ENCODE assay signal across 8 cellular contexts in genomic region chr1:50704126-50704525, GRCh38.
DNase-seq lines count a peak whose midpoint lies in the region; ATAC-seq, FAIRE-seq and TF ChIP-seq lines count a peak whose summit lies in the region.

No MANE protein-coding gene starts in this region.

- no peaks in the 10 kb centered on the region for H3K79me1 ChIP-seq in neuronal stem cell (ENCODE audit: low read depth, low read length)

- H3K36me3 ChIP-seq in heart left ventricle (no peaks in the 10 kb centered on the region), neuronal stem cell (replicated peaks in 1 of 2; ENCODE audit: control insufficient read depth in 2 of 2, insufficient read depth in 2 of 2, low read length in 2 of 2) (no peaks in the 10 kb centered on the region)

- H3K27me3 ChIP-seq in heart left ventricle (no peaks in the 10 kb centered on the region), neuronal stem cell (ENCODE audit: control insufficient read depth in 3 of 3, insufficient read depth in 3 of 3, low read depth in 1 of 3, low read length in 3 of 3) (no peaks in the 10 kb centered on the region)

- H3K4me2 ChIP-seq in neuronal stem cell (ENCODE audit: insufficient read depth, low read length, poor library complexity, severe bottlenecking), result no peak overlapping the region

- no peak overlapping the region for H4K8ac ChIP-seq in neuronal stem cell (ENCODE audit: low read depth, low read length)

- peak; percentile 49 to 78 (median 69) for TF ChIP-seq CTCF in heart left ventricle (IDR thresholded peaks at IDR 0.05)
- peak; percentile 82 for TF ChIP-seq CTCF in epithelial cell of proximal tubule (conservative IDR thresholded peaks at IDR 0.05; ENCODE audit: low read depth, low read length)

- H3K18ac ChIP-seq in neuronal stem cell (ENCODE audit: low read length), result no peak overlapping the region

- no peak overlapping the region for H2BK5ac ChIP-seq in neuronal stem cell (ENCODE audit: low read length)

- H3K9ac ChIP-seq in neuronal stem cell (ENCODE audit: low read depth, low read length, poor library complexity), result no peak overlapping the region

- no peak overlapping the region for H4K91ac ChIP-seq in neuronal stem cell (ENCODE audit: low read depth, low read length, poor library complexity)

- FAIRE-seq in RCC 7860 (lab: Jason Lieb, UNC), result no peak

- intact Hi-C loops in heart left ventricle (cut with DNase I) (loop anchor here in 8 of 10 donors (2.0 to 10.0 kb wide), 5 partner anchors 329 to 339 kb away; no protein-coding TSS in a partner anchor), left ventricle myocardium superior (cut with micrococcal nuclease) (loop anchor here (10.0 kb wide), 1 partner anchor 339 kb away; no protein-coding TSS in a partner anchor)

- H2AFZ ChIP-seq in neuronal stem cell (ENCODE audit: low read length), result no peak overlapping the region

- no peak overlapping the region for H3K4me3 ChIP-seq in heart left ventricle
- H3K4me3 ChIP-seq in epithelial cell of proximal tubule (ENCODE audit: low read depth, low read length), result no peak overlapping the region
- H3K4me3 ChIP-seq in neuronal stem cell (ENCODE audit: low read length in 2 of 2), result no peak overlapping the region

- no peak for TF ChIP-seq POLR2A in heart left ventricle (IDR thresholded peaks at IDR 0.05)

- H3K4me1 ChIP-seq in heart left ventricle (peaks cover 0 to 16% (median 4%) of the 10 kb centered on the region in 12 donors), neuronal stem cell (ENCODE audit: control insufficient read depth in 2 of 2, insufficient read depth in 1 of 2, low read depth in 1 of 2, low read length in 2 of 2) (peaks cover 3 to 12% of the 10 kb centered on the region in 2 donors)

- H2BK12ac ChIP-seq in neuronal stem cell (ENCODE audit: low read length), result no peak overlapping the region

- H3K9me3 ChIP-seq in heart left ventricle (no peaks in the 10 kb centered on the region), neuronal stem cell (replicated peaks in 1 of 2; ENCODE audit: control insufficient read depth in 2 of 2, insufficient read depth in 1 of 2, low read depth in 1 of 2, low read length in 2 of 2) (no peaks in the 10 kb centered on the region)

- H3K14ac ChIP-seq in neuronal stem cell (ENCODE audit: low read length), result no peak overlapping the region

- DNase-seq in heart left ventricle (no peak), left ventricle myocardium superior (no peak), LHCN-M2 (ENCODE audit: low read depth) (peak; percentile 29), RCC 7860 (ENCODE audit: low spot score) (peak; percentile 35), epithelial cell of proximal tubule (ENCODE audit: low read depth) (no peak), neuronal stem cell (ENCODE audit: low spot score) (peak; percentile 27)

- no peak overlapping the region for H2BK15ac ChIP-seq in neuronal stem cell (ENCODE audit: low read length)

- 27 to 49% (median 43%) methylated on average over 1 of the region's 1 CpG for WGBS in heart left ventricle, 4 donors
- whole genome bisulfite sequencing in neuronal stem cell (ENCODE audit: extremely low coverage in 2 of 2, insufficient read length in 2 of 2, insufficient replicate concordance in 1 of 2), 2 donors, result no CpG with 5 or more reads among the region's 1 CpG

- no peak overlapping the region for H3K4ac ChIP-seq in neuronal stem cell (ENCODE audit: low read length)

- H3K27ac ChIP-seq in heart left ventricle (no peak overlapping the region), neuronal stem cell (replicated peaks; ENCODE audit: low read length) (no peak overlapping the region)

- no peak overlapping the region for H2BK120ac ChIP-seq in neuronal stem cell (ENCODE audit: low read depth, low read length)

- H3K23ac ChIP-seq in neuronal stem cell (ENCODE audit: low read depth, low read length, poor library complexity), result no peak overlapping the region

- H2AK5ac ChIP-seq in neuronal stem cell (ENCODE audit: low read depth, low read length), result no peak overlapping the region

- ATAC-seq in heart left ventricle (no peak), left ventricle myocardium superior (no peak), GM19023 (IDR thresholded peaks at IDR 0.05; ENCODE audit: unreplicated experiment) (no peak), esophagus mucosa (no peak)

Comparison
In these comparisons a context has a peak if more than half of its experiments do, and no peak if none do; other contexts are left out.
1. DNase-seq: peak in LHCN-M2 (single experiment), RCC 7860 (single experiment) and neuronal stem cell (single experiment); none in heart left ventricle (0 of 5), left ventricle myocardium superior (single experiment) and epithelial cell of proximal tubule (single experiment).